ENCODE assay signal across 7 cellular contexts in genomic region chr4:154622598-154622997, GRCh38. TPM values are rescaled to one million over a fixed set of nuclear protein-coding genes. Genes with fewer than 3 reads are reported as not detected.
DNase-seq lines count a peak whose midpoint lies in the region; ATAC-seq and TF ChIP-seq lines count a peak whose summit lies in the region.

No MANE protein-coding gene starts in this region.

- H3K4me1 ChIP-seq in neural progenitor cell = peaks cover 4% of the 10 kb centered on the region

- H3K27me3 Mint-ChIP-seq in neural progenitor cell (ENCODE audit: insufficient read depth, low read depth) = peaks cover 2% of the 10 kb centered on the region

- H3F3A ChIP-seq in neural progenitor cell (ENCODE audit: low read depth) = peaks cover 6% of the 10 kb centered on the region

- H3K9me3 ChIP-seq in neural progenitor cell (ENCODE audit: low read depth) = no peaks in the 10 kb centered on the region

- peaks cover 26% of the 10 kb centered on the region for H3K27me3 ChIP-seq in neural progenitor cell

- H3K79me2 ChIP-seq in neural progenitor cell (ENCODE audit: low read depth) = no peaks in the 10 kb centered on the region

- intact Hi-C loops in sciatic nerve (cut with DNase I) = loop anchor here (5.0 kb wide), 1 partner anchor 115 kb away; no protein-coding TSS in a partner anchor

- H3K27ac Mint-ChIP-seq in neural progenitor cell = no peak overlapping the region

- no peaks in the 10 kb centered on the region for H3K36me3 ChIP-seq in neural progenitor cell

- no peaks in the 10 kb centered on the region for H3K36me3 Mint-ChIP-seq in neural progenitor cell

- H3K9ac ChIP-seq in neural progenitor cell = no peak overlapping the region

- no peak overlapping the region for H3K4me2 ChIP-seq in neural progenitor cell

- H4K20me1 ChIP-seq in neural progenitor cell (ENCODE audit: low read depth) = no peaks in the 10 kb centered on the region

- H3K4me3 Mint-ChIP-seq in neural progenitor cell = no peak overlapping the region

- H3K27ac ChIP-seq in neural progenitor cell = no peak overlapping the region

- no peaks in the 10 kb centered on the region for H3K4me1 Mint-ChIP-seq in neural progenitor cell

- ATAC-seq in GM18511 (IDR thresholded peaks at IDR 0.05; ENCODE audit: unreplicated experiment) = peak; percentile 49
- peak; percentile 32 for ATAC-seq in HG02981 (IDR thresholded peaks at IDR 0.05; ENCODE audit: unreplicated experiment)
- ATAC-seq in sciatic nerve = no peak

- H3K9me3 Mint-ChIP-seq in neural progenitor cell = no peaks in the 10 kb centered on the region

- peak; percentile 65 for TF ChIP-seq CTCF in neural progenitor cell (IDR thresholded peaks at IDR 0.05)

- DNase-seq in D341Med (ENCODE audit: low spot score) = peak; percentile 49
- DNase-seq in NOMO-1 treated with DMSO at 0.1 percent for 48 hours (lab: John Stamatoyannopoulos, UW; ENCODE audit: unreplicated experiment) = peak; percentile 37
- DNase-seq in epidermal melanocyte (ENCODE audit: insufficient read length, low spot score) = peak; percentile 40
- peak; percentile 75 for DNase-seq in neural progenitor cell (ENCODE audit: low spot score)
- DNase-seq in sciatic nerve (ENCODE audit: low spot score) = no peak

- no peak overlapping the region for H3K4me3 ChIP-seq in neural progenitor cell

- H2AFZ ChIP-seq in neural progenitor cell (replicated peaks) = no peak overlapping the region

RNA-seq across cellular contexts. Expression of gene FGG, which starts 10.1 kb away (rescaled TPM):
- not detected in 2 replicates for total RNA-seq in neural progenitor cell (ENCODE audit: low replicate concordance)
- not detected for total RNA-seq in sciatic nerve

RNA-seq across cellular contexts. Expression of gene FGA, which starts 32.1 kb away (rescaled TPM):
- total RNA-seq in neural progenitor cell (ENCODE audit: low replicate concordance) (not detected in 2 replicates), sciatic nerve (not detected)

RNA-seq across cellular contexts. Expression of gene FGB, which starts 59.8 kb away (rescaled TPM):
- 0.56 TPM in 1 of 2 replicates, not detected in the other for total RNA-seq in neural progenitor cell (ENCODE audit: low replicate concordance)
- not detected for total RNA-seq in sciatic nerve
